ENCODE assay signal across 7 cellular contexts in genomic region chr5:163161512-163161911, GRCh38.
"Had no signal": no experiment of that assay in that cellular context is flagged by ENCODE, and none has a peak within 500 bp of the region (broad histone marks: within the 10 kb centered on the region; RNA-seq: fewer than 3 reads in every experiment).

No MANE protein-coding gene starts in this region.

- FAIRE-seq: G401.6, GM12891, GM12892, GM18507, GM19239 had no signal

- DNase-seq: GDM1, GF-D8 had no signal
